ENCODE assay signal across 1 cellular context in genomic region chr4:183905081-183905592, GRCh38.
TF ChIP-seq lines count a peak whose summit lies in the region.

TSS of gene STOX2 (plus strand) at chr4:183905307. CDS start at chr4:183906791, 1,484 bp downstream.

TF ChIP-seq in HepG2, 621 proteins besides CTCF, POLR2A, EP300 and RAD21:
- no peak for TF ChIP-seq SRF (IDR thresholded peaks at IDR 0.05; ENCODE audit: low read depth, low read length)
- TF ChIP-seq PHF21A (CRISPR knock-in tag; IDR thresholded peaks at IDR 0.05): 0 out of 2 replicates have a peak, but pooled peaks have one; percentile 39
- peak; percentile 49; the same call in 1 of the 2 replicates for TF ChIP-seq TFAP4 (IDR thresholded peaks at IDR 0.05; ENCODE audit: borderline replicate concordance, low read depth)
- TF ChIP-seq ZNF224 (CRISPR knock-in tag; IDR thresholded peaks at IDR 0.05): no peak
- peak; percentile 1 for TF ChIP-seq ZNF883 (CRISPR knock-in tag; IDR thresholded peaks at IDR 0.05; ENCODE audit: not compliant biosample characterization)
- peak; percentile 14; the same call in 1 of the 2 replicates for TF ChIP-seq ZFX (CRISPR knock-in tag; IDR thresholded peaks at IDR 0.05; ENCODE audit: low read depth)
- 0 out of 2 replicates have a peak, but pooled peaks have one; percentile 23 for TF ChIP-seq MAX (IDR thresholded peaks at IDR 0.05)
- TF ChIP-seq NFYB (CRISPR knock-in tag; IDR thresholded peaks at IDR 0.05): peak; percentile 39; the same call in 1 of the 2 replicates
- peak; percentile 55 for TF ChIP-seq HNRNPLL (IDR thresholded peaks at IDR 0.05; ENCODE audit: low read depth, low read length, poor library complexity, severe bottlenecking)
- TF ChIP-seq ZNF331 (CRISPR knock-in tag; IDR thresholded peaks at IDR 0.05): peak; percentile 64; the same call in 1 of the 2 replicates
- TF ChIP-seq GABPB1 (CRISPR knock-in tag; IDR thresholded peaks at IDR 0.05): peak; percentile 24; the same call in 1 of the 2 replicates
- TF ChIP-seq PHB2 (IDR thresholded peaks at IDR 0.05; ENCODE audit: partially characterized antibody): no peak
- peak; percentile 40; the same call in 1 of the 2 replicates for TF ChIP-seq NFYC (CRISPR knock-in tag; IDR thresholded peaks at IDR 0.05)
- peak; percentile 76 for TF ChIP-seq MYPOP (CRISPR knock-in tag; IDR thresholded peaks at IDR 0.05)
- TF ChIP-seq UBTF (CRISPR knock-in tag; IDR thresholded peaks at IDR 0.05): 0 out of 2 replicates have a peak, but pooled peaks have one; percentile 8
- TF ChIP-seq ZFP91 (CRISPR knock-in tag; IDR thresholded peaks at IDR 0.05; ENCODE audit: borderline replicate concordance): peak; percentile 52; the same call in 1 of the 2 replicates
- no peak for TF ChIP-seq ZNF766 (CRISPR knock-in tag; IDR thresholded peaks at IDR 0.05; ENCODE audit: borderline replicate concordance)
- peak; percentile 29 for TF ChIP-seq RBM39 (IDR thresholded peaks at IDR 0.05; ENCODE audit: low read depth, low read length, poor library complexity, severe bottlenecking)
- no peak for TF ChIP-seq EED (CRISPR knock-in tag; IDR thresholded peaks at IDR 0.05)
- no peak for TF ChIP-seq GRHL1 (CRISPR knock-in tag; conservative IDR thresholded peaks at IDR 0.05)
